ENCODE assay signal across 1 cellular context in genomic region chr6:1613631-1614447, GRCh38.
TF ChIP-seq lines count a peak whose summit lies in the region.

No MANE protein-coding gene starts in this region.

TF ChIP-seq in GM12878, 131 proteins besides CTCF, POLR2A, EP300 and RAD21 (continued from another document):
- TF ChIP-seq PKNOX1 (IDR thresholded peaks at IDR 0.05) (no peak), BHLHE40 (IDR thresholded peaks at IDR 0.05; ENCODE audit: borderline replicate concordance in 1 of 2, low read depth in 2 of 2, low read length in 1 of 2) (no peak)
